In genomic region chr12:62816624-62817023, GRCh38 we compare ENCODE assay signal across 26 cellular contexts.
"Had no signal": no experiment of that assay in that cellular context is flagged by ENCODE, and none has a peak within 500 bp of the region (broad histone marks: within the 10 kb centered on the region; RNA-seq: fewer than 3 reads in every experiment).

No MANE protein-coding gene starts in this region.

- H3K27me3 Mint-ChIP-seq: progenitor cell of endocrine pancreas had no signal

- H3K36me3 Mint-ChIP-seq: stimulated activated effector memory CD8-positive, alpha-beta T cell treated with anti-CD3 and anti-CD28 coated beads, Interleukin-12 subunit alpha, Interleukin-12 subunit beta, amount 100 ng/mL, for 72 hours; stimulated activated naive B cell treated with anti-CD40 and anti-IgM and Interleukin-4, amounts not matched to agents 10 μg/mL and 1 μg/mL and 100 μg/mL, for 72 hours had no signal

- H2AFZ ChIP-seq: neural progenitor cell, parathyroid adenoma had no signal

- DNase-seq: occipital lobe; psoas muscle; right cardiac atrium; right lobe of liver; sigmoid colon; small intestine; stimulated activated CD4-positive, alpha-beta T cell treated with anti-CD3 and anti-CD28 coated beads, Interleukin-15, amount 100 ng/mL, for 24 hours; stimulated activated CD4-positive, alpha-beta T cell treated with anti-CD3 and anti-CD28 coated beads, Interleukin-2, amount 100 ng/mL, for 24 hours; stimulated activated CD4-positive, alpha-beta T cell treated with anti-CD3 and anti-CD28 coated beads, Interleukin-2, amount 100 ng/mL, for 48 hours; stimulated activated CD4-positive, alpha-beta T cell treated with anti-CD3 and anti-CD28 coated beads, Interleukin-4, amount 100 ng/mL, for 24 hours; stimulated activated naive B cell treated with anti-CD40 and anti-IgM and Interleukin-4, amounts not matched to agents 10 μg/mL and 1 μg/mL and 100 μg/mL, for 72 hours; stimulated activated naive CD4-positive, alpha-beta T cell treated with Interleukin-2 at 50 U/mL for 16 hours; stomach; thyroid gland; trophoblast cell; upper lobe of left lung had no signal

- H3K4me2 ChIP-seq: neural progenitor cell had no signal

- H3K27me3 ChIP-seq: neural progenitor cell, ovary, right lobe of liver, sigmoid colon, stomach, thyroid gland, tibial nerve, upper lobe of left lung, vagina had no signal

- H3K9ac ChIP-seq: neural progenitor cell, parathyroid adenoma had no signal

- H3K4me1 ChIP-seq: neural progenitor cell, psoas muscle, right lobe of liver had no signal

- H3K9me3 ChIP-seq: ovary, psoas muscle, right lobe of liver, sigmoid colon, stomach, thoracic aorta, thyroid gland, tibial nerve, upper lobe of left lung, vagina had no signal

- H3K9me3 Mint-ChIP-seq: stimulated activated effector memory CD8-positive, alpha-beta T cell treated with anti-CD3 and anti-CD28 coated beads, Interleukin-12 subunit alpha, Interleukin-12 subunit beta, amount 100 ng/mL, for 72 hours; stimulated activated naive B cell treated with anti-CD40 and anti-IgM and Interleukin-4, amounts not matched to agents 10 μg/mL and 1 μg/mL and 100 μg/mL, for 72 hours; stimulated activated naive CD8-positive, alpha-beta T cell treated with anti-CD3 and anti-CD28 coated beads, Interleukin-15, Interleukin-2, amounts not matched to agents 100 ng/mL and 50 ng/mL, for 24 hours had no signal

- H3K27ac ChIP-seq: neural progenitor cell, ovary, psoas muscle, right lobe of liver, sigmoid colon, stomach, thoracic aorta, thyroid gland, upper lobe of left lung, vagina had no signal

- H3K36me3 ChIP-seq: neural progenitor cell, ovary, right lobe of liver, sigmoid colon, stomach, thoracic aorta, thyroid gland, tibial nerve, upper lobe of left lung, vagina had no signal

- H3K27ac Mint-ChIP-seq: progenitor cell of endocrine pancreas; stimulated activated effector memory CD8-positive, alpha-beta T cell treated with anti-CD3 and anti-CD28 coated beads, Interleukin-12 subunit alpha, Interleukin-12 subunit beta, amount 100 ng/mL, for 72 hours; stimulated activated naive B cell treated with anti-CD40 and anti-IgM and Interleukin-4, amounts not matched to agents 10 μg/mL and 1 μg/mL and 100 μg/mL, for 72 hours; stimulated activated naive CD8-positive, alpha-beta T cell treated with anti-CD3 and anti-CD28 coated beads, Interleukin-15, Interleukin-2, amounts not matched to agents 100 ng/mL and 50 ng/mL, for 24 hours had no signal

- H3K4me3 Mint-ChIP-seq: nephron; neural progenitor cell; stimulated activated effector memory CD8-positive, alpha-beta T cell treated with anti-CD3 and anti-CD28 coated beads, Interleukin-12 subunit alpha, Interleukin-12 subunit beta, amount 100 ng/mL, for 72 hours; stimulated activated naive B cell treated with anti-CD40 and anti-IgM and Interleukin-4, amounts not matched to agents 10 μg/mL and 1 μg/mL and 100 μg/mL, for 72 hours; stimulated activated naive CD8-positive, alpha-beta T cell treated with anti-CD3 and anti-CD28 coated beads, Interleukin-15, Interleukin-2, amounts not matched to agents 100 ng/mL and 50 ng/mL, for 24 hours had no signal

- H3K4me3 ChIP-seq: neural progenitor cell, ovary, psoas muscle, right lobe of liver, sigmoid colon, stomach, thoracic aorta, thyroid gland, tibial nerve, upper lobe of left lung, vagina had no signal

- ATAC-seq: psoas muscle; right lobe of liver; stimulated activated effector memory CD8-positive, alpha-beta T cell treated with anti-CD3 and anti-CD28 coated beads, Interleukin-12 subunit alpha, Interleukin-12 subunit beta, amount 100 ng/mL, for 72 hours; stimulated activated naive B cell treated with anti-CD40 and anti-IgM and Interleukin-4, amounts not matched to agents 10 μg/mL and 1 μg/mL and 100 μg/mL, for 72 hours had no signal

- H3K4me1 Mint-ChIP-seq: stimulated activated effector memory CD8-positive, alpha-beta T cell treated with anti-CD3 and anti-CD28 coated beads, Interleukin-12 subunit alpha, Interleukin-12 subunit beta, amount 100 ng/mL, for 72 hours had no signal
